16 cellular contexts compared by ENCODE assay signal in the genomic region with DNA sequence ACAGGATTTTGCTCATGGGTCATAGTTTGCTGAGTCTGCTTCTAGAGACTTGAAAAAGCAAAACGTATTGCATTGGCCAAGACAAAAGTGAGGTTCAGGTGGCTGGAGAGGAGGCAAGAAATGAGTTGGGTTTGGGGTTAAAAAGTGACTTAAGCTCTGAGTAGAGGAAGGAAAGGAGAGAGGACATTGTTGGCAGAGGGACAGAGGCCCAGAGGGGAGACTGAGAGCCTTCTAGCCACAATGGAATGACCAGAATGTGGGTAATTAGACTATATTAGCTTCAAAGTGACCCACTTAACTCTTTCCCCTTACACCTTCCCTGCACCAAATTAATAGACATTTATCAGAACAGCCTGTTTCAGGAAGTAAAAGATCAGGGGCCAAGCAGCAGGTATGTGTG.
DNase-seq lines count a peak whose midpoint lies in the region; ATAC-seq, FAIRE-seq and TF ChIP-seq lines count a peak whose summit lies in the region.
"Had no signal": no experiment of that assay in that cellular context is flagged by ENCODE, and none has a peak within 500 bp of the region (broad histone marks: within the 10 kb centered on the region; RNA-seq: fewer than 3 reads in every experiment).

No MANE protein-coding gene starts in this region.

- H3K4me1 Mint-ChIP-seq in H9: peaks cover 38 to 41% of the 10 kb centered on the region in 2 experiments

- no TSS peak for BruUV-seq in GM12878 (replicated peaks; lab: Mats Ljungman, UMichigan)

- no peak overlapping the region for H3T11ph ChIP-seq in H9 (ENCODE audit: low read length)

- H2BK20ac ChIP-seq in H9 (ENCODE audit: low read depth, low read length, poor library complexity, severe bottlenecking): no peak overlapping the region

- no peak overlapping the region for H3K9ac ChIP-seq in H9 (ENCODE audit: extremely low read depth, insufficient read length, low read length)
- H3K9ac ChIP-seq in GM12878 (ENCODE audit: control insufficient read depth, insufficient read depth, low read length): no peak overlapping the region

- H2AK5ac ChIP-seq in H9 (ENCODE audit: insufficient read length, low read length): no peak overlapping the region

- H3K27ac ChIP-seq in H9 (ENCODE audit: insufficient read length, low read depth, low read length) (no peak overlapping the region), GM12878 (ENCODE audit: control insufficient read depth, insufficient read depth) (no peak overlapping the region)
- H3K27ac ChIP-seq: C4-2B, HL-60 had no signal

- H3K36me3 Mint-ChIP-seq in H9 (ENCODE audit: insufficient read depth in 1 of 3, low read depth in 3 of 3): no peaks in the 10 kb centered on the region

- H3K36me3 ChIP-seq in GM12878 (ENCODE audit: control insufficient read depth in 2 of 2, insufficient read depth in 2 of 2, low read length in 1 of 2): no peaks in the 10 kb centered on the region
- H3K36me3 ChIP-seq: HAP-1 had no signal

- TF ChIP-seq EP300 in GM12878 (IDR thresholded peaks at IDR 0.05; ENCODE audit: borderline replicate concordance in 1 of 2, control insufficient read depth in 1 of 2, low read depth in 2 of 2, low read length in 2 of 2): no peak

- no peak overlapping the region for H4K8ac ChIP-seq in H9 (replicated peaks; ENCODE audit: insufficient read length, low read depth, low read length)

- SMC1A ChIA-PET in GM12878 (lab: Charles Lee; ENCODE audit: uncharacterized antibody, unreplicated experiment): interaction anchor here (0.6 kb wide), 1 partner anchor 1386 kb away, joined by 4 read pairs; no protein-coding TSS in a partner anchor

- no peak overlapping the region for H3K4me3 Mint-ChIP-seq in H9
- H3K4me3 Mint-ChIP-seq: CD4-positive, alpha-beta T cell had no signal

- POLR2A ChIA-PET in GM12878 (lab: Charles Lee): no interaction called here

- H3K23ac ChIP-seq in H9 (ENCODE audit: insufficient read length, low read depth, low read length): no peak overlapping the region

- H3K4me2 ChIP-seq in H9 (ENCODE audit: insufficient read depth, insufficient read length, low read length): no peak overlapping the region
- H3K4me2 ChIP-seq in GM12878 (ENCODE audit: control insufficient read depth, insufficient read depth): no peak overlapping the region

- H2BK5ac ChIP-seq in H9 (ENCODE audit: insufficient read length, low read length): no peak overlapping the region

- H4K20me1 ChIP-seq in H9 (ENCODE audit: control insufficient read depth, insufficient read depth, insufficient read length) (no peaks in the 10 kb centered on the region), GM12878 (ENCODE audit: control insufficient read depth, insufficient read depth) (no peaks in the 10 kb centered on the region)

- ATAC-seq in GM12878: no peak
- ATAC-seq in HG03521 (IDR thresholded peaks at IDR 0.05; ENCODE audit: unreplicated experiment): no peak

- no peaks in the 10 kb centered on the region for H3K23me2 ChIP-seq in H9 (ENCODE audit: insufficient read length, low read depth, low read length, poor library complexity, severe bottlenecking)

- H2AFZ ChIP-seq in H9 (ENCODE audit: low read length): no peak overlapping the region
- no peak overlapping the region for H2AFZ ChIP-seq in GM12878 (ENCODE audit: control insufficient read depth, low read depth, low read length)

- no peak overlapping the region for H2BK15ac ChIP-seq in H9 (ENCODE audit: low read depth, low read length)

- no peak overlapping the region for H3K4ac ChIP-seq in H9 (ENCODE audit: low read depth, low read length)

- TF ChIP-seq RAD21 in GM12878 (IDR thresholded peaks at IDR 0.05; ENCODE audit: insufficient read depth, low read depth, low read length): no peak

- intact Hi-C loops in GM12878 (cut with micrococcal nuclease; ENCODE audit: unreplicated experiment) (no loop called here), lower leg skin (cut with DNase I; ENCODE audit: low total_unique reads) (no loop called here)

- no peak overlapping the region for H3K14ac ChIP-seq in H9 (ENCODE audit: insufficient read depth, low read length)

- H3K27me3 Mint-ChIP-seq in H9 (ENCODE audit: low read depth): peaks cover 2% of the 10 kb centered on the region; the same call in 1 of the 2 replicates
- H3K27me3 Mint-ChIP-seq: CD4-positive, alpha-beta T cell had no signal

- H3K4me1 ChIP-seq in H9 (ENCODE audit: insufficient read depth, low read length) (peaks cover 14% of the 10 kb centered on the region; the same call in 1 of the 2 replicates), GM12878 (ENCODE audit: control insufficient read depth, insufficient read depth, low read length) (peaks cover 8% of the 10 kb centered on the region)

- H3K4me3 ChIP-seq in GM12878 (no peak overlapping the region), lower leg skin (ENCODE audit: low read depth, poor library complexity, severe bottlenecking) (no peak overlapping the region)
- H3K4me3 ChIP-seq: HAP-1 had no signal

- H3K79me1 ChIP-seq in H9 (ENCODE audit: insufficient read depth, low read depth, low read length, poor library complexity, severe bottlenecking): no peaks in the 10 kb centered on the region

- H3K18ac ChIP-seq in H9 (ENCODE audit: insufficient read length, low read depth, low read length): no peak overlapping the region

- H3K27me3 ChIP-seq in H9 (ENCODE audit: insufficient read depth, low read length): no peaks in the 10 kb centered on the region
- H3K27me3 ChIP-seq in GM12878 (replicated peaks in 1 of 2; ENCODE audit: control insufficient read depth in 2 of 2, insufficient read depth in 2 of 2, low read length in 1 of 2): no peaks in the 10 kb centered on the region

- peak overlapping the region; percentile 13 to 71 (median 15); a peak in 4 of 7 replicates for H3K27ac Mint-ChIP-seq in H9
- H3K27ac Mint-ChIP-seq: CD4-positive, alpha-beta T cell had no signal

- no peak overlapping the region for H2BK12ac ChIP-seq in H9 (ENCODE audit: insufficient read length, low read depth, low read length)

- RAD21 ChIA-PET in GM12878 (lab: Charles Lee; ENCODE audit: unreplicated experiment): no interaction called here

- DNase-seq in H9 (no peak), GM12878 (ENCODE audit: low read depth, low spot score) (no peak), renal cortical epithelial cell (ENCODE audit: low read depth) (peak; percentile 56), lower leg skin (ENCODE audit: low spot score in 2 of 2) (no peak), cerebellum (ENCODE audit: low spot score) (no peak)
- DNase-seq: ACHN; CD4-positive, alpha-beta T cell; DMS153; DMS79; GF-D8 had no signal

- no CpG with 5 or more reads among the region's 1 CpG for WGBS in H9 (ENCODE audit: extremely low coverage, insufficient read length, low lambda C conversion rate)
- WGBS in GM12878 (ENCODE audit: insufficient coverage, insufficient replicate concordance, low lambda C conversion rate, missing lambda C conversion rate): 4% methylated on average over 1 of the region's 1 CpG
- WGBS in lower leg skin, 2 donors: 54 to 62% methylated on average over 1 of the region's 1 CpG

- in situ Hi-C loops in GM12878 (cut with MboI): no loop called here

- no peaks in the 10 kb centered on the region for H3K9me3 ChIP-seq in H9 (ENCODE audit: control insufficient read depth, low read depth, low read length)
- no peaks in the 10 kb centered on the region for H3K9me3 ChIP-seq in GM12878 (replicated peaks; ENCODE audit: control insufficient read depth, insufficient read depth, low read length)
- H3K9me3 ChIP-seq: HAP-1 had no signal

- TF ChIP-seq CTCF in H9 (conservative IDR thresholded peaks at IDR 0.05) (no peak), GM12878 (IDR thresholded peaks at IDR 0.05 in 2 of 3, conservative IDR thresholded peaks at IDR 0.05 in 1 of 3; ENCODE audit: control insufficient read depth in 2 of 3, extremely low read depth in 1 of 3, insufficient read depth in 1 of 3, low read depth in 3 of 3, low read length in 3 of 3) (no peak), lower leg skin (IDR thresholded peaks at IDR 0.05) (no peak)

- no peak for FAIRE-seq in GM12878 (lab: Jason Lieb, UNC)
- FAIRE-seq: A204.1, H1 had no signal

- peaks cover 0 to 2% of the 10 kb centered on the region in 2 experiments; a peak in 2 of 5 replicates for H3K9me3 Mint-ChIP-seq in H9
- H3K9me3 Mint-ChIP-seq: CD4-positive, alpha-beta T cell had no signal

- H4K91ac ChIP-seq in H9 (ENCODE audit: insufficient read length, low read depth, low read length): no peak overlapping the region

- TF ChIP-seq POLR2A in GM12878 (IDR thresholded peaks at IDR 0.05; ENCODE audit: low read depth, low read length): no peak
- TF ChIP-seq POLR2A in lower leg skin (IDR thresholded peaks at IDR 0.05): no peak

- CTCF ChIA-PET in GM12878 (lab: Yijun Ruan, JAX): interaction anchor here (0.6 kb wide), 1 partner anchor 14 kb away, joined by 3 read pairs; no protein-coding TSS in a partner anchor

- H3K79me2 ChIP-seq in H9 (ENCODE audit: insufficient read depth, low read length) (no peaks in the 10 kb centered on the region), GM12878 (ENCODE audit: control insufficient read depth, insufficient read depth, low read length) (no peaks in the 10 kb centered on the region)

- H3K56ac ChIP-seq in H9 (ENCODE audit: insufficient read length, low read depth, low read length): no peak overlapping the region

- H2BK120ac ChIP-seq in H9 (ENCODE audit: low read depth, low read length, poor library complexity, severe bottlenecking): no peak overlapping the region

- H4K5ac ChIP-seq in H9 (ENCODE audit: insufficient read length, low read depth, low read length): no peak overlapping the region
